23 cellular contexts compared by ENCODE assay signal in genomic region chr6:50333696-50334095, GRCh38.
"Had no signal": no experiment of that assay in that cellular context is flagged by ENCODE, and none has a peak within 500 bp of the region (broad histone marks: within the 10 kb centered on the region; RNA-seq: fewer than 3 reads in every experiment).

No MANE protein-coding gene starts in this region.

- H3K4me3 ChIP-seq: SJCRH30, SK-N-MC had no signal

- H3K9me3 ChIP-seq: SJCRH30 had no signal

- H3K36me3 ChIP-seq: SJCRH30 had no signal

- H3K27me3 ChIP-seq: SJCRH30 had no signal

- H3K4me1 ChIP-seq: SJCRH30 had no signal

- DNase-seq: IMR-90, Karpas-422, KG1, MM.1S, NCI-H1092 treated with DMSO at 0.1 percent for 48 hours, NCI-H1436, NCI-H187, NCI-H2029, NCI-H2081 treated with DMSO at 0.1 percent for 48 hours, NCI-H2171, NCI-H226, NCI-H446, NCI-H510A treated with DMSO at 0.1 percent for 48 hours, NCI-H526, NCI-H748 treated with DMSO at 0.1 percent for 48 hours, PC-3, SHP77 treated with DMSO at 0.1 percent for 48 hours, SJCRH30 had no signal

- ATAC-seq: HepG2, Panc1, PC-3, Right ventricle myocardium inferior had no signal

- H3K27ac ChIP-seq: RWPE1, SJCRH30, SK-N-MC had no signal
